8 cellular contexts compared by ENCODE assay signal in the genomic region with DNA sequence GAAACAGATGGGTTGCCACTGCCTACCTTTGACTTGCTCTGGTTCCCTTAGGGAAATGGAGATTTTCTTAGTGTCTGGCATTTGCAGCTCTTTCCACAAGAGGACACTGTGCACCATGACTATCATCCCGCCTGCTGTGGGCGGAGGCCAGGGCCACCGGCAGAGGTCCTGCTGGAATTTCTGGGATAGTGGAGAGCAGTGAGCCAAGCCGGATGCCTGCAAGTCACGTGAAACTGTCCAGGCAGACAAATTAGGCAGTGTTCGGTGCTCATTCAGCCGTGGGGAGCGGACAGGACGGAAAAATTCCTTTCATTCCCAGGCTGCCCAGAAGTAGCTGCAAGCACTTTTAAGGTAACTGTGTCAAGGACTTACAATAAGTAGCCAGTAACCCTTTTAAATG. TPM values are rescaled to one million over a fixed set of nuclear protein-coding genes. Genes with fewer than 3 reads are reported as not detected.
DNase-seq lines count a peak whose midpoint lies in the region; ATAC-seq and TF ChIP-seq lines count a peak whose summit lies in the region.

No MANE protein-coding gene starts in this region.

- peaks cover 0 to 20% (median 0%) of the 10 kb centered on the region in 9 donors for H3K4me1 ChIP-seq in heart right ventricle

- ATAC-seq in heart right ventricle = peak; percentile 98 to 100 (median 99)
- no peak for ATAC-seq in GM19397 (IDR thresholded peaks at IDR 0.05; ENCODE audit: unreplicated experiment)

- H3K27ac Mint-ChIP-seq in progenitor cell of endocrine pancreas = peak overlapping the region; percentile 86
- H3K27ac Mint-ChIP-seq in activated CD4-positive, alpha-beta memory T cell treated with anti-CD3 and anti-CD28 coated beads for 36 hours = no peak overlapping the region

- H3K9me3 ChIP-seq in WERI-Rb-1 (ENCODE audit: severe bottlenecking) (no peaks in the 10 kb centered on the region), heart right ventricle (no peaks in the 10 kb centered on the region)

- peaks cover 6% of the 10 kb centered on the region for H3K4me1 Mint-ChIP-seq in progenitor cell of endocrine pancreas (ENCODE audit: low read depth)
- H3K4me1 Mint-ChIP-seq in activated CD4-positive, alpha-beta memory T cell treated with anti-CD3 and anti-CD28 coated beads for 36 hours (ENCODE audit: low read depth) = no peaks in the 10 kb centered on the region

- POLR2A ChIA-PET in activated CD4-positive, alpha-beta memory T cell treated with anti-CD3 and anti-CD28 coated beads for 36 hours (lab: Charles Lee) = no interaction called here

- H3K36me3 ChIP-seq in WERI-Rb-1 = no peaks in the 10 kb centered on the region
- no peaks in the 10 kb centered on the region for H3K36me3 ChIP-seq in heart right ventricle

- no peak overlapping the region for H3K27ac ChIP-seq in WERI-Rb-1
- H3K27ac ChIP-seq in heart right ventricle = peak overlapping the region in 8 of 10 donors; percentile 8 to 72 (median 34)

- DNase-seq in D341Med (ENCODE audit: low spot score) (peak; percentile 75), NCI-H1694 (lab: John Stamatoyannopoulos, UW) (peak; percentile 80), WERI-Rb-1 (peak; percentile 94), heart right ventricle (peak; percentile 72 to 82), progenitor cell of endocrine pancreas (ENCODE audit: low spot score, unreplicated experiment) (peak; percentile 71), NAMALWA (ENCODE audit: low spot score) (no peak)
- no peak for DNase-seq in activated CD4-positive, alpha-beta memory T cell treated with anti-CD3 and anti-CD28 coated beads for 36 hours

- 3 to 4% methylated on average over 9 of the region's 9 CpGs for WGBS in heart right ventricle, 2 donors

- H3K4me3 ChIP-seq in WERI-Rb-1 (ENCODE audit: low read depth, low read length) (peak overlapping the region; percentile 28), heart right ventricle (peak overlapping the region in 8 of 10 donors; percentile 6 to 49 (median 36))

- TF ChIP-seq CTCF in WERI-Rb-1 (IDR thresholded peaks at IDR 0.05; ENCODE audit: low read depth, low read length) (peak; percentile 100), heart right ventricle (IDR thresholded peaks at IDR 0.05) (peak; percentile 51 to 89 (median 78)), progenitor cell of endocrine pancreas (IDR thresholded peaks at IDR 0.05; ENCODE audit: unreplicated experiment) (peak; percentile 90)

- intact Hi-C loops in heart right ventricle (cut with DNase I) = loop anchor here in 9 of 10 donors (1.0 to 10.0 kb wide), 4 partner anchors 332 to 336 kb away; no protein-coding TSS in a partner anchor
- intact Hi-C loops in activated CD4-positive, alpha-beta memory T cell treated with anti-CD3 and anti-CD28 coated beads for 36 hours (cut with micrococcal nuclease) = no loop called here

- peaks cover 2% of the 10 kb centered on the region for H3K36me3 Mint-ChIP-seq in progenitor cell of endocrine pancreas (ENCODE audit: insufficient read depth)
- no peaks in the 10 kb centered on the region for H3K36me3 Mint-ChIP-seq in activated CD4-positive, alpha-beta memory T cell treated with anti-CD3 and anti-CD28 coated beads for 36 hours

- no peaks in the 10 kb centered on the region for H3K27me3 ChIP-seq in WERI-Rb-1 (ENCODE audit: insufficient read depth, low read depth, severe bottlenecking)
- no peaks in the 10 kb centered on the region for H3K27me3 ChIP-seq in heart right ventricle

- H3K4me3 Mint-ChIP-seq in progenitor cell of endocrine pancreas (ENCODE audit: low read depth) = peak overlapping the region; percentile 43
- H3K4me3 Mint-ChIP-seq in activated CD4-positive, alpha-beta memory T cell treated with anti-CD3 and anti-CD28 coated beads for 36 hours = no peak overlapping the region

- no peaks in the 10 kb centered on the region for H3K27me3 Mint-ChIP-seq in progenitor cell of endocrine pancreas
- no peaks in the 10 kb centered on the region for H3K27me3 Mint-ChIP-seq in activated CD4-positive, alpha-beta memory T cell treated with anti-CD3 and anti-CD28 coated beads for 36 hours

- CTCF ChIA-PET in activated CD4-positive, alpha-beta memory T cell treated with anti-CD3 and anti-CD28 coated beads for 36 hours (lab: Charles Lee) = no interaction called here

- peaks cover 8% of the 10 kb centered on the region for H3K9me3 Mint-ChIP-seq in progenitor cell of endocrine pancreas (ENCODE audit: low read depth)
- H3K9me3 Mint-ChIP-seq in activated CD4-positive, alpha-beta memory T cell treated with anti-CD3 and anti-CD28 coated beads for 36 hours = peaks cover 2% of the 10 kb centered on the region

RNA-seq across cellular contexts. Expression of a gene that starts 43.4 kb away (rescaled TPM):
- total RNA-seq in heart right ventricle = 1 to 10 TPM; 3.0 to 6.2 (median 5.1) TPM
- polyA plus RNA-seq in heart right ventricle = 1 to 10 TPM; 1.2 to 1.7 TPM
- total RNA-seq in progenitor cell of endocrine pancreas = 0.22 and 0.33 TPM in 2 replicates
- total RNA-seq in activated CD4-positive, alpha-beta memory T cell treated with anti-CD3 and anti-CD28 coated beads for 36 hours = not detected

Comparison
In these comparisons a context has a peak if more than half of its experiments do, and no peak if none do; other contexts are left out.
1. DNase-seq: peak in D341Med (single experiment), NCI-H1694 (single experiment), WERI-Rb-1 (single experiment), heart right ventricle (2 of 2) and progenitor cell of endocrine pancreas (single experiment); none in NAMALWA (single experiment) and activated CD4-positive, alpha-beta memory T cell treated with anti-CD3 and anti-CD28 coated beads for 36 hours (single experiment).
2. Peak in every context shown above with its lines, with median percentiles within 50 percentile points of each other: CTCF ChIP-seq.